Comparison of ENCODE assay signal across 9 cellular contexts in genomic region chr2:37890893-37891495, GRCh38. TPM values are rescaled to one million over a fixed set of nuclear protein-coding genes. Genes with fewer than 3 reads are reported as not detected.
DNase-seq lines count a peak whose midpoint lies in the region; ATAC-seq and TF ChIP-seq lines count a peak whose summit lies in the region.
"Had no signal": no experiment of that assay in that cellular context is flagged by ENCODE, and none has a peak within 500 bp of the region (broad histone marks: within the 10 kb centered on the region; RNA-seq: fewer than 3 reads in every experiment).

No MANE protein-coding gene starts in this region.

- POLR2A ChIA-PET in CD4-positive, alpha-beta T cell (lab: Charles Lee): interaction anchor here (1.3 kb wide), 1 partner anchor 34 kb away, joined by 3 read pairs; the partner anchor contains the start of gene RMDN2

- H3K9me3 ChIP-seq in CD4-positive, alpha-beta T cell (ENCODE audit: control insufficient read depth, low read length): no peaks in the 10 kb centered on the region

- peaks cover 51% of the 10 kb centered on the region for H3K4me1 Mint-ChIP-seq in CD4-positive, alpha-beta T cell (ENCODE audit: low read depth)

- H3K9me3 Mint-ChIP-seq in CD4-positive, alpha-beta T cell: no peaks in the 10 kb centered on the region
- H3K9me3 Mint-ChIP-seq: IgD-negative memory B cell had no signal

- H3K27me3 Mint-ChIP-seq in CD4-positive, alpha-beta T cell: peaks cover 2% of the 10 kb centered on the region

- no peak overlapping the region for H3K4me3 Mint-ChIP-seq in CD4-positive, alpha-beta T cell

- CTCF ChIA-PET in CD4-positive, alpha-beta T cell (lab: Charles Lee): interaction anchor here (0.8 to 1.9 kb wide), 2 partner anchors 368 to 495 kb away, joined by 3 to 4 read pairs; no protein-coding TSS in a partner anchor

- TF ChIP-seq CTCF in CD4-positive, alpha-beta T cell (IDR thresholded peaks at IDR 0.05): peak; percentile 79

- no peak overlapping the region for H3K27ac ChIP-seq in CD4-positive, alpha-beta T cell (ENCODE audit: low read depth, low read length)

- intact Hi-C loops in CD4-positive, alpha-beta T cell (cut with DNase I, micrococcal nuclease): loop anchor here (5.0 to 10.0 kb wide), 3 partner anchors 384 to 614 kb away; no protein-coding TSS in a partner anchor

- no peak overlapping the region for H3K27ac Mint-ChIP-seq in CD4-positive, alpha-beta T cell

- H3K27me3 ChIP-seq in CD4-positive, alpha-beta T cell (ENCODE audit: control insufficient read depth, insufficient read depth, low read length): no peaks in the 10 kb centered on the region

- no peaks in the 10 kb centered on the region for H3K36me3 Mint-ChIP-seq in CD4-positive, alpha-beta T cell (ENCODE audit: low read depth)

- peak; percentile 39 to 68 (median 53) for DNase-seq in CD4-positive, alpha-beta T cell
- DNase-seq in H4 (ENCODE audit: low spot score) (peak; percentile 9), NCI-H2196 (lab: John Stamatoyannopoulos, UW; ENCODE audit: unreplicated experiment) (peak; percentile 87), left kidney (ENCODE audit: low read depth, low spot score) (peak; percentile 84)
- peak; percentile 47 for DNase-seq in activated CD4-positive, CD25-positive, alpha-beta regulatory T cell treated with anti-CD3 and anti-CD28 coated beads, Interleukin-2, amount 50 U/mL, for 16 hours (ENCODE audit: low read depth, low spot score)
- DNase-seq in central memory CD4-positive, alpha-beta T cell: peak; percentile 26
- DNase-seq in stimulated activated CD4-positive, alpha-beta T cell treated with anti-CD3 and anti-CD28 coated beads, Interleukin-4, amount 100 ng/mL, for 1 hour: peak; percentile 66

- ATAC-seq in CD4-positive, alpha-beta T cell (ENCODE audit: poor library complexity): peak; percentile 65
- no peak for ATAC-seq in GM21447 (IDR thresholded peaks at IDR 0.05; ENCODE audit: unreplicated experiment)

RNA-seq across cellular contexts. Expression of gene RMDN2, which starts 34.1 kb away (rescaled TPM):
- 1 to 10 TPM; 2.4 to 3.3 TPM for total RNA-seq in CD4-positive, alpha-beta T cell
- total RNA-seq in H4 (2014; rRNA removed; shearing (Covaris generic)): 1.7 and 2.4 TPM in 2 replicates

Comparison
In these comparisons a context has a peak if more than half of its experiments do, and no peak if none do; other contexts are left out.
1. DNase-seq: peak in every context shown above with its lines; median percentile 87 in NCI-H2196; 84 in left kidney; 66 in stimulated activated CD4-positive, alpha-beta T cell treated with anti-CD3 and anti-CD28 coated beads, Interleukin-4, amount 100 ng/mL, for 1 hour; 53 in CD4-positive, alpha-beta T cell; 47 in activated CD4-positive, CD25-positive, alpha-beta regulatory T cell treated with anti-CD3 and anti-CD28 coated beads, Interleukin-2, amount 50 U/mL, for 16 hours; 26 in central memory CD4-positive, alpha-beta T cell; 9 in H4.